ENCODE assay signal across 19 cellular contexts in the genomic region with DNA sequence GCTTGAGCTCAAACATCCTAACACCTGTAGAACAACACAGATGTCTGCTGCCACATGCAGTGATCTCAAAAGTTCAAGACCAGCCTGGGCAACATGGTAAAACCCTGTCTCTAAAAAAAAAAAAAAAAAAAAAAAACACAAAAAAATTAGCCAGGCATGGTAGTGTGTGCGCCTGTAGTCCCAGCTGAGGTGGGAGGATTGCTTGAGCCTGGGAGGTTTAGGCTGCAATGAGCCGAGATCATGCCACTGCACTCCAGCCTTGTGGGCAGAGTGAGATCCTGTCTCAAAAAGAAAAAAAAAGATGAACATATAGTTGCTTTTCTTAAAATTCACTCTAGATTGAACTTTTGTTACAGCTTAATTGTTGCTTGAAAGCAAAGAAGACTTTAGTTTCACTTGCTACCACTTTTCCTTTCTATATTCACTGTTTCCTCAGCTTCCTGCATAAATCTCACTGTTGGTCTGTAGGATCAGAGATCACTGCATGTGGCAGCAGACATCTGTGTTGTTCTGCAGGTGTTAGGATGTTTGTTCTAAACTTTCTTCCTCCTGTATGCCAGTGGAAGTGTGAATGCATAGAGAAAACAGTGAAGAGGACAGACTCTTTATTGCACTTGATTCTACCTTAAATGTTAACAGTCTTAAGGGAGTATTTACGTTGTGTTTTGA. TPM values are rescaled to one million over a fixed set of nuclear protein-coding genes. Genes with fewer than 3 reads are reported as not detected.
DNase-seq lines count a peak whose midpoint lies in the region; ATAC-seq and TF ChIP-seq lines count a peak whose summit lies in the region.
"Had no signal": no experiment of that assay in that cellular context is flagged by ENCODE, and none has a peak within 500 bp of the region (broad histone marks: within the 10 kb centered on the region; RNA-seq: fewer than 3 reads in every experiment).

No MANE protein-coding gene starts in this region.

- peaks cover 11% of the 10 kb centered on the region; the same call in 1 of the 2 replicates for H3K79me2 ChIP-seq in OCI-LY7 (ENCODE audit: insufficient read depth, low read depth, low read length)

- H2AFZ ChIP-seq in OCI-LY7 (ENCODE audit: low read length): no peak overlapping the region

- no peaks in the 10 kb centered on the region for H3K9me2 ChIP-seq in OCI-LY7 (ENCODE audit: insufficient read depth, low read length)

- H4K20me1 ChIP-seq in OCI-LY7 (ENCODE audit: insufficient read depth, low read length): no peaks in the 10 kb centered on the region

- CTCF ChIA-PET in OCI-LY7 (lab: Charles Lee; ENCODE audit: unreplicated experiment): no interaction called here

- H3K27ac ChIP-seq in OCI-LY7 (ENCODE audit: low read depth, low read length, poor library complexity, severe bottlenecking) (peak overlapping the region; percentile 39), thymus (ENCODE audit: low read depth) (peak overlapping the region; percentile 57)
- H3K27ac ChIP-seq: heart left ventricle, RWPE1 had no signal

- H3K9me3 ChIP-seq in OCI-LY7 (ENCODE audit: low read length): no peaks in the 10 kb centered on the region
- no peaks in the 10 kb centered on the region for H3K9me3 ChIP-seq in thymus (ENCODE audit: control insufficient read depth)
- H3K9me3 ChIP-seq: HAP-1, heart left ventricle had no signal

- H3K4me1 ChIP-seq in OCI-LY7 (ENCODE audit: insufficient read depth, low read length, poor library complexity, severe bottlenecking) (peaks cover 20% of the 10 kb centered on the region), thymus (ENCODE audit: control insufficient read depth, insufficient read depth, low read length) (peaks cover 4% of the 10 kb centered on the region)

- H3K27me3 ChIP-seq in thymus (ENCODE audit: control insufficient read depth, insufficient read depth): no peaks in the 10 kb centered on the region
- H3K27me3 ChIP-seq: heart left ventricle had no signal

- peaks cover 68% of the 10 kb centered on the region for H3K4me1 Mint-ChIP-seq in activated naive CD4-positive, alpha-beta T cell treated with anti-CD3 and anti-CD28 coated beads, Interleukin-2, amount 50 U/mL, for 24 hours
- peaks cover 15 to 23% of the 10 kb centered on the region in 2 donors for H3K4me1 Mint-ChIP-seq in effector memory CD8-positive, alpha-beta T cell (ENCODE audit: low read depth in 2 of 2)

- TF ChIP-seq CTCF in OCI-LY7 (conservative IDR thresholded peaks at IDR 0.05; ENCODE audit: low read length): no peak

- POLR2A ChIA-PET in OCI-LY7 (lab: Charles Lee): interaction anchor here (0.6 to 1.3 kb wide), 4 partner anchors 13 to 176 kb away, joined by 3 to 6 read pairs (median 4); a partner anchor contains a TSS

- no peaks in the 10 kb centered on the region for H3K27me3 Mint-ChIP-seq in activated naive CD4-positive, alpha-beta T cell treated with anti-CD3 and anti-CD28 coated beads, Interleukin-2, amount 50 U/mL, for 24 hours
- H3K27me3 Mint-ChIP-seq in effector memory CD8-positive, alpha-beta T cell: no peaks in the 10 kb centered on the region

- DNase-seq in activated naive CD4-positive, alpha-beta T cell treated with Interleukin-2 at 50 U/mL for 16 hours: no peak
- DNase-seq in OCI-LY7 (ENCODE audit: low spot score) (peak; percentile 44), DMS53 (lab: John Stamatoyannopoulos, UW) (no peak), germinal center (ENCODE audit: low spot score) (no peak), DMS79 treated with DMSO at 0.1 percent for 48 hours (lab: John Stamatoyannopoulos, UW) (no peak)
- DNase-seq in effector memory CD8-positive, alpha-beta T cell: no peak
- DNase-seq: activated CD8-positive, alpha-beta memory T cell treated with anti-CD3 and anti-CD28 coated beads, Interleukin-2, amount 50 U/mL, for 48 hours; Calu3; heart left ventricle; islet precursor cell; mesenchymal stem cell; NCI-H2107; NCI-H82; stimulated activated CD4-positive, alpha-beta T cell treated with anti-CD3 and anti-CD28 coated beads, Interleukin-15, amount 100 ng/mL, for 24 hours had no signal

- H3K4me3 Mint-ChIP-seq in activated naive CD4-positive, alpha-beta T cell treated with anti-CD3 and anti-CD28 coated beads, Interleukin-2, amount 50 U/mL, for 24 hours: peak overlapping the region; percentile 74
- H3K4me3 Mint-ChIP-seq in effector memory CD8-positive, alpha-beta T cell: no peak overlapping the region
- H3K4me3 Mint-ChIP-seq: neural crest cell had no signal

- H3K27ac Mint-ChIP-seq in activated naive CD4-positive, alpha-beta T cell treated with anti-CD3 and anti-CD28 coated beads, Interleukin-2, amount 50 U/mL, for 24 hours: peak overlapping the region; percentile 76
- no peak overlapping the region for H3K27ac Mint-ChIP-seq in effector memory CD8-positive, alpha-beta T cell

- peak; percentile 10 for ATAC-seq in effector memory CD8-positive, alpha-beta T cell (replicated peaks)
- ATAC-seq: heart left ventricle had no signal

- H3K36me3 ChIP-seq in OCI-LY7 (ENCODE audit: insufficient read depth, low read length) (peaks cover 98% of the 10 kb centered on the region), thymus (ENCODE audit: control insufficient read depth, insufficient read depth) (peaks cover 18% of the 10 kb centered on the region)

- 30% methylated on average over 3 of the region's 3 CpGs for WGBS in thymus

- intact Hi-C loops in OCI-LY7 (cut with micrococcal nuclease; ENCODE audit: unreplicated experiment): no loop called here

- H3K9me3 Mint-ChIP-seq in activated naive CD4-positive, alpha-beta T cell treated with anti-CD3 and anti-CD28 coated beads, Interleukin-2, amount 50 U/mL, for 24 hours: no peaks in the 10 kb centered on the region
- H3K9me3 Mint-ChIP-seq in effector memory CD8-positive, alpha-beta T cell: no peaks in the 10 kb centered on the region
- H3K9me3 Mint-ChIP-seq: neural crest cell had no signal

- H3K36me3 Mint-ChIP-seq in activated naive CD4-positive, alpha-beta T cell treated with anti-CD3 and anti-CD28 coated beads, Interleukin-2, amount 50 U/mL, for 24 hours: peaks cover 21% of the 10 kb centered on the region
- peaks cover 73% of the 10 kb centered on the region for H3K36me3 Mint-ChIP-seq in effector memory CD8-positive, alpha-beta T cell (ENCODE audit: insufficient read depth)

- BruUV-seq in OCI-LY7 (replicated peaks; lab: Mats Ljungman, UMichigan): no TSS peak

- H3K4me3 ChIP-seq in OCI-LY7 (ENCODE audit: low read depth, low read length, poor library complexity, severe bottlenecking): no peak overlapping the region
- no peak overlapping the region for H3K4me3 ChIP-seq in thymus (ENCODE audit: low read length)
- H3K4me3 ChIP-seq: HAP-1, heart left ventricle had no signal

- H3K4me2 ChIP-seq in OCI-LY7 (ENCODE audit: low read length): peak overlapping the region; percentile 15; the same call in 1 of the 2 replicates

RNA-seq across cellular contexts. Expression of a gene that starts 12.6 kb away (rescaled TPM):
- total RNA-seq in OCI-LY7 (2014; rRNA removed; shearing (Covaris generic)): 116 and 130 TPM in 2 replicates
- total RNA-seq in OCI-LY7 (2022): 196 and 197 TPM in 2 replicates
- 118 TPM for polyA plus RNA-seq in thymus
